Comparison of ENCODE assay signal across 8 cellular contexts in genomic region chr10:102505462-102506115, GRCh38. TPM values are rescaled to one million over a fixed set of nuclear protein-coding genes. Genes with fewer than 3 reads are reported as not detected.
DNase-seq lines count a peak whose midpoint lies in the region; ATAC-seq and TF ChIP-seq lines count a peak whose summit lies in the region.

No MANE protein-coding gene starts in this region.

- in situ Hi-C loops in astrocyte of the cerebellum (cut with HindIII; ENCODE audit: low sequenced_read_pairs) (loop anchor here (10.0 kb wide), 2 partner anchors 89 to 281 kb away; partner anchors contain the start of gene ELOVL3), ACHN (cut with HindIII; ENCODE audit: low pct_ligation_motif_present, low pct_unique_long_range_greater_than_20kb, low sequenced_read_pairs) (loop anchor here (10.0 kb wide), 1 partner anchor 89 kb away; no protein-coding TSS in a partner anchor)

- H3K36me3 ChIP-seq in left ventricle myocardium inferior (peaks cover 16% of the 10 kb centered on the region), right atrium auricular region (peaks cover 12% of the 10 kb centered on the region), vagina (peaks cover 0 to 11% of the 10 kb centered on the region in 2 donors)

- H3K4me3 ChIP-seq in left ventricle myocardium inferior (peak overlapping the region; percentile 93), right atrium auricular region (peak overlapping the region in 1 of 2 donors; percentile 99), astrocyte of the cerebellum (ENCODE audit: low read depth, low read length) (peak overlapping the region; percentile 98), vagina (peak overlapping the region; percentile 88 to 100)

- ATAC-seq in memory B cell (ENCODE audit: low read depth) (no peak), HG03108 (IDR thresholded peaks at IDR 0.05; ENCODE audit: unreplicated experiment) (no peak), HG03457 (IDR thresholded peaks at IDR 0.05; ENCODE audit: unreplicated experiment) (no peak)

- H3K27me3 ChIP-seq in left ventricle myocardium inferior (ENCODE audit: low read depth): no peaks in the 10 kb centered on the region
- no peaks in the 10 kb centered on the region for H3K27me3 ChIP-seq in right atrium auricular region
- H3K27me3 ChIP-seq in vagina: no peaks in the 10 kb centered on the region

- H3K9me3 Mint-ChIP-seq in memory B cell: no peaks in the 10 kb centered on the region

- peak overlapping the region; percentile 3 for H3K4me3 Mint-ChIP-seq in memory B cell

- no peaks in the 10 kb centered on the region for H3K9me3 ChIP-seq in left ventricle myocardium inferior (replicated peaks)
- H3K9me3 ChIP-seq in right atrium auricular region: no peaks in the 10 kb centered on the region
- no peaks in the 10 kb centered on the region for H3K9me3 ChIP-seq in vagina

- peaks cover 58% of the 10 kb centered on the region for H3K4me1 ChIP-seq in left ventricle myocardium inferior
- H3K4me1 ChIP-seq in right atrium auricular region: peaks cover 0 to 47% of the 10 kb centered on the region in 2 donors
- H3K4me1 ChIP-seq in vagina: peaks cover 70% of the 10 kb centered on the region

- DNase-seq in left ventricle myocardium inferior (no peak), right atrium auricular region (ENCODE audit: low spot score) (no peak), astrocyte of the cerebellum (ENCODE audit: low read depth) (no peak), memory B cell (ENCODE audit: low spot score in 2 of 2) (no peak), vagina (ENCODE audit: extremely low spot score in 2 of 2) (no peak), ACHN (no peak)

- H3K27ac ChIP-seq in left ventricle myocardium inferior (replicated peaks) (peak overlapping the region; percentile 96), right atrium auricular region (no peak overlapping the region), vagina (peak overlapping the region; percentile 83)

- no peaks in the 10 kb centered on the region for H3K27me3 Mint-ChIP-seq in memory B cell

- H3K4me1 Mint-ChIP-seq in memory B cell: peaks cover 9% of the 10 kb centered on the region

- no peak overlapping the region for H3K27ac Mint-ChIP-seq in memory B cell

- intact Hi-C loops in left ventricle myocardium inferior (cut with micrococcal nuclease): loop anchor here (10.0 kb wide), 1 partner anchor 79 kb away; no protein-coding TSS in a partner anchor
- intact Hi-C loops in vagina (cut with DNase I): no loop called here

- peaks cover 3% of the 10 kb centered on the region for H3K36me3 Mint-ChIP-seq in memory B cell

- no peak for TF ChIP-seq CTCF in left ventricle myocardium inferior (IDR thresholded peaks at IDR 0.05; ENCODE audit: borderline replicate concordance)
- TF ChIP-seq CTCF in right atrium auricular region (IDR thresholded peaks at IDR 0.05): no peak
- TF ChIP-seq CTCF in astrocyte of the cerebellum (IDR thresholded peaks at IDR 0.05; ENCODE audit: low read depth, low read length, missing control alignments): no peak
- no peak for TF ChIP-seq CTCF in vagina (IDR thresholded peaks at IDR 0.05)

- no peak for TF ChIP-seq POLR2A in vagina (IDR thresholded peaks at IDR 0.05)

RNA-seq across cellular contexts. Expression of gene SUFU, which starts 1.8 kb away (rescaled TPM):
- total RNA-seq in left ventricle myocardium inferior: 7.9 TPM
- total RNA-seq in right atrium auricular region: 1 to 10 TPM; 4.9 to 6.4 TPM
- 12.5 TPM for total RNA-seq in vagina

RNA-seq across cellular contexts. Expression of gene ACTR1A, which starts 3.1 kb away (rescaled TPM):
- total RNA-seq in left ventricle myocardium inferior: 103 TPM
- 100 to 1,000 TPM; 107 to 124 TPM for total RNA-seq in right atrium auricular region
- total RNA-seq in vagina: 74.2 TPM

RNA-seq across cellular contexts. Expression of gene C10orf95, which starts 54.2 kb away (rescaled TPM):
- total RNA-seq in left ventricle myocardium inferior (not detected), right atrium auricular region (not detected), vagina (not detected)

Comparison
In these comparisons a context has a peak if more than half of its experiments do, and no peak if none do; other contexts are left out.
1. H3K27ac ChIP-seq: peak in left ventricle myocardium inferior (single experiment) and vagina (single experiment); none in right atrium auricular region (0 of 2).